In the genomic region with DNA sequence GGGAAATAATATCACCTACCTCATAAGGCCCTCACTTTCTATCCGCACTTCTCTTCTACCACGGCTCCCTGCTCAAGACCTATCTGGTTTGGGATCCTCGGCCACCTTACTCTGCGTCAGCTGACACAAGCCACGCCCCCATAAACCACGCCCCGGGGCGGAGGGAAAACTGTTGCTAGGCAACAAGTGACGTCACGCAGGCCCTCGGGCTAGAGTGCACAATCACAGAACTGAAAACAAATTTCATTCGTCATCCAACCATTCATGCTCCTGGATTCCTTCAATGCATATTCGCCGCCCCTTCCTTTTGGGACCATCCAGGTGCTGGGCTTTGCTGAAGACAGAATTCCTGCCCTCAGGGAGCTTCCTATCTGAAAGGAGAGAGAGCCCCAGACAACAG, we compare ENCODE assay signal across 1 cellular context.
TF ChIP-seq lines count a peak whose summit lies in the region.

No MANE protein-coding gene starts in this region.

TF ChIP-seq in A549, 52 proteins besides CTCF, POLR2A, EP300 and RAD21 (continued from another document):
- TF ChIP-seq HMGXB4 (CRISPR knock-in tag; IDR thresholded peaks at IDR 0.05; ENCODE audit: borderline replicate concordance), result no peak
- TF ChIP-seq KDM1A (IDR thresholded peaks at IDR 0.05; ENCODE audit: low read depth), result no peak
- no peak for TF ChIP-seq EHMT2 (IDR thresholded peaks at IDR 0.05; ENCODE audit: low read depth)
- TF ChIP-seq FOXS1 (CRISPR knock-in tag; IDR thresholded peaks at IDR 0.05), result no peak
- no peak for TF ChIP-seq HEYL (CRISPR knock-in tag; IDR thresholded peaks at IDR 0.05)
- TF ChIP-seq RFX5 (IDR thresholded peaks at IDR 0.05), result peak; percentile 90
TF ChIP-seq in A549: peak in this region for 1.
